In the genomic region with DNA sequence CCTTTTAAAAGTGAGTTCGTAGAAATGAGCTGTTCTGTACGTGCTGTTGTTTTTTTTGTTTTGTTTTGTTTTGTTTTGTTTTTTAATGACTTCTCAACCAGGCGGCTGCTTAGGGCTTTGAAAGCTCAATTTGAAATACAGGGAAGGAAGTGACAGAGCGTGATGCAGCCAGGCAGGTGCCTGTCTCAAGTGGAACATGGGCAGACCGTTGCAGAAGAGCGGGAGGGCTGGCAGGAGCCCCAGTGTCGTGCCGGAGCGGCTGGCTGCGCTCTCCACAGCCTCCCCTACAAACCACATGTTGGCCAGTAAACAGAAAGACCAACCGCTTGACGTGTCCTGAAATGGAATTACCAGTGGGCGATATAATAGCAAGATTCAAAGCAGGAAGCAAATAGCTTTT, we compare ENCODE assay signal across 8 cellular contexts.
A peak's percentile ranks its signal among the peaks of the same experiment; 100 is the strongest.
DNase-seq lines count a peak whose midpoint lies in the region; ATAC-seq, FAIRE-seq and TF ChIP-seq lines count a peak whose summit lies in the region.

No MANE protein-coding gene starts in this region.

- intact Hi-C loops in kidney (cut with DNase I), result no loop called here

- H3K27ac Mint-ChIP-seq in activated T-cell treated with anti-CD3 and anti-CD28 coated beads, Interleukin-2, amount 50 U/mL, for 24 hours, result no peak overlapping the region

- 0 out of 2 replicates have a peak, but pooled peaks cover 3% of the 10 kb centered on the region for H3K4me1 ChIP-seq in SJCRH30
- peaks cover 3 to 5% of the 10 kb centered on the region in 2 donors for H3K4me1 ChIP-seq in kidney (ENCODE audit: control insufficient read depth in 1 of 2, insufficient read depth in 1 of 2, low read depth in 1 of 2, low read length in 2 of 2)

- no peaks in the 10 kb centered on the region for H3K9me3 Mint-ChIP-seq in activated T-cell treated with anti-CD3 and anti-CD28 coated beads, Interleukin-2, amount 50 U/mL, for 24 hours

- H3K4me3 Mint-ChIP-seq in activated T-cell treated with anti-CD3 and anti-CD28 coated beads, Interleukin-2, amount 50 U/mL, for 24 hours, result peak overlapping the region; percentile 21

- DNase-seq in activated T-cell treated with anti-CD3 and anti-CD28 coated beads, Interleukin-2, amount 50 U/mL, for 24 hours, result no peak
- DNase-seq in activated T-cell treated with anti-CD3 and anti-CD28 coated beads for 4 hours (no peak), SJCRH30 (peak; percentile 71 to 78), kidney (peak; percentile 80), COLO829 (ENCODE audit: low spot score) (no peak), GOT3 (lab: John Stamatoyannopoulos, UW) (no peak), midbrain (lab: John Stamatoyannopoulos, UW) (no peak)

- H3K4me3 ChIP-seq in SJCRH30, result no peak overlapping the region
- peak overlapping the region; percentile 45 to 51 for H3K4me3 ChIP-seq in kidney (ENCODE audit: low read length in 2 of 2)

- peaks cover 15% of the 10 kb centered on the region for H3K4me1 Mint-ChIP-seq in activated T-cell treated with anti-CD3 and anti-CD28 coated beads, Interleukin-2, amount 50 U/mL, for 24 hours (ENCODE audit: low read depth)

- no peak for TF ChIP-seq CTCF in kidney (IDR thresholded peaks at IDR 0.05; ENCODE audit: borderline replicate concordance, extremely low read depth, insufficient read depth)

- H3K36me3 ChIP-seq in SJCRH30 (no peaks in the 10 kb centered on the region), kidney (ENCODE audit: control insufficient read depth in 1 of 2, insufficient read depth in 2 of 2, low read length in 2 of 2) (no peaks in the 10 kb centered on the region)

- H3K27me3 Mint-ChIP-seq in activated T-cell treated with anti-CD3 and anti-CD28 coated beads, Interleukin-2, amount 50 U/mL, for 24 hours, result no peaks in the 10 kb centered on the region

- ATAC-seq in HG03457 (IDR thresholded peaks at IDR 0.05; ENCODE audit: unreplicated experiment), result peak; percentile 84

- no peaks in the 10 kb centered on the region for H3K36me3 Mint-ChIP-seq in activated T-cell treated with anti-CD3 and anti-CD28 coated beads, Interleukin-2, amount 50 U/mL, for 24 hours (ENCODE audit: low read depth)

- H3K9me3 ChIP-seq in SJCRH30 (replicated peaks), result no peaks in the 10 kb centered on the region
- H3K9me3 ChIP-seq in kidney (ENCODE audit: control insufficient read depth in 1 of 2, low read length in 2 of 2), result no peaks in the 10 kb centered on the region

- no peak overlapping the region for H3K27ac ChIP-seq in SJCRH30
- no peak overlapping the region for H3K27ac ChIP-seq in kidney (ENCODE audit: low read depth in 2 of 2, low read length in 2 of 2)

- no peaks in the 10 kb centered on the region for H3K27me3 ChIP-seq in SJCRH30

- FAIRE-seq in kidney (lab: Jason Lieb, UNC), result no peak

- no peak overlapping the region for H3K9ac ChIP-seq in kidney (ENCODE audit: low read length in 2 of 2)

Comparison
In these comparisons a context has a peak if more than half of its experiments do, and no peak if none do; other contexts are left out.
1. DNase-seq: peak in SJCRH30 (2 of 2) and kidney (single experiment); none in activated T-cell treated with anti-CD3 and anti-CD28 coated beads, Interleukin-2, amount 50 U/mL, for 24 hours (single experiment), activated T-cell treated with anti-CD3 and anti-CD28 coated beads for 4 hours (single experiment), COLO829 (single experiment), GOT3 (single experiment) and midbrain (single experiment).